15 cellular contexts compared by ENCODE assay signal in the genomic region with DNA sequence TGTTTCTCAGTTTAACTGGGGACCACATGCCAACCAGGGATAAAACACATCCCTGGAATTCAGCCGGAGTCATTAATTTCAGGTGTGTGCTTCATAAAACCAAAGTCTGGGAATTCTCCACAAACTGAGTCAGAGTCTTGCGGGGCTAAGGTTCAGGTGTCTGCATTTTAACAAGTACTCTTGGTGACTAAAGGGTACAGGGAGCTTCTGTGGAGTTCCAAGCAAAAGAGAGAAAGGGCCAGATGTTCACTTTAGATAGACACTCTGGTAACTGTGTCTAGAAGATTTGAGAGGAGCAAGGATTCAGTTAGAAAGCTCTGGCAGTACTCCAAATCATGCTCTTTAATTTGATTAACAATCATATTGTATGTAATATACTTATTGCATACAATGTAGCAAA. TPM values are rescaled to one million over a fixed set of nuclear protein-coding genes. Genes with fewer than 3 reads are reported as not detected.
DNase-seq lines count a peak whose midpoint lies in the region; ATAC-seq and TF ChIP-seq lines count a peak whose summit lies in the region.
"Had no signal": no experiment of that assay in that cellular context is flagged by ENCODE, and none has a peak within 500 bp of the region (broad histone marks: within the 10 kb centered on the region; RNA-seq: fewer than 3 reads in every experiment).

No MANE protein-coding gene starts in this region.

- TF ChIP-seq CTCF in right lobe of liver (IDR thresholded peaks at IDR 0.05): no peak

- intact Hi-C loops in right lobe of liver (cut with DNase I): no loop called here

- H3K27me3 ChIP-seq in BLaER1: no peaks in the 10 kb centered on the region
- no peaks in the 10 kb centered on the region for H3K27me3 ChIP-seq in right lobe of liver

- H3K4me3 ChIP-seq in BLaER1 (no peak overlapping the region), right lobe of liver (peak overlapping the region in 2 of 3 donors; percentile 36 to 78)
- H3K4me3 ChIP-seq: GM12878, lung had no signal

- H3K4me2 ChIP-seq in BLaER1: peak overlapping the region; percentile 88; the same call in 1 of the 2 replicates

- H3K36me3 ChIP-seq in BLaER1: no peaks in the 10 kb centered on the region; the same call in 1 of the 2 replicates
- H3K36me3 ChIP-seq in right lobe of liver: no peaks in the 10 kb centered on the region

- H3K4me1 ChIP-seq in BLaER1 (peaks cover 51% of the 10 kb centered on the region), right lobe of liver (peaks cover 0 to 47% (median 17%) of the 10 kb centered on the region in 4 donors)

- no peak overlapping the region for H3K27ac ChIP-seq in BLaER1
- peak overlapping the region in 2 of 3 donors; percentile 98 to 99 for H3K27ac ChIP-seq in right lobe of liver

- 58% methylated on average over 2 of the region's 2 CpGs for WGBS in right lobe of liver (ENCODE audit: insufficient coverage, low coverage, low lambda C conversion rate, missing lambda C conversion rate)

- peaks cover 34% of the 10 kb centered on the region; the same call in 1 of the 2 replicates for H4K20me1 ChIP-seq in BLaER1

- no peak overlapping the region for H3K9ac ChIP-seq in BLaER1

- H3K9me3 ChIP-seq in BLaER1 (no peaks in the 10 kb centered on the region), right lobe of liver (no peaks in the 10 kb centered on the region)

- peak; percentile 94 for DNase-seq in LoVo (ENCODE audit: low spot score)
- DNase-seq in astrocyte of the hippocampus (ENCODE audit: low read depth, low spot score): peak; percentile 3
- DNase-seq in right lobe of liver: no peak
- no peak for DNase-seq in stimulated activated CD4-positive, alpha-beta T cell treated with anti-CD3 and anti-CD28 coated beads, Interleukin-4, amount 100 ng/mL, for 24 hours
- no peak for DNase-seq in germinal center (ENCODE audit: low spot score)
- DNase-seq in stimulated activated CD4-positive, alpha-beta T cell treated with anti-CD3 and anti-CD28 coated beads, Interleukin-4, amount 100 ng/mL, for 4 hours: no peak
- DNase-seq: activated effector memory CD4-positive, alpha-beta T cell treated with anti-CD3 and anti-CD28 coated beads, Interleukin-2, amount 50 U/mL, for 16 hours; amygdala; natural killer cell; NCI-H1694 treated with DMSO at 0.1 percent for 48 hours; NCI-H510A had no signal

- TF ChIP-seq POLR2A in right lobe of liver (IDR thresholded peaks at IDR 0.05): no peak

- no peak for ATAC-seq in right lobe of liver
- ATAC-seq in HG02852 (IDR thresholded peaks at IDR 0.05; ENCODE audit: unreplicated experiment): no peak
- ATAC-seq: GM12878, natural killer cell had no signal

RNA-seq across cellular contexts. Expression of a gene that starts 4.0 kb away (rescaled TPM):
- total RNA-seq in right lobe of liver: 100 to 1,000 TPM; 102 to 253 (median 142) TPM

Comparison
In these comparisons a context has a peak if more than half of its experiments do, and no peak if none do; other contexts are left out.
1. DNase-seq: peak in LoVo (single experiment) and astrocyte of the hippocampus (single experiment); none in right lobe of liver (0 of 3), stimulated activated CD4-positive, alpha-beta T cell treated with anti-CD3 and anti-CD28 coated beads, Interleukin-4, amount 100 ng/mL, for 24 hours (single experiment), germinal center (single experiment) and stimulated activated CD4-positive, alpha-beta T cell treated with anti-CD3 and anti-CD28 coated beads, Interleukin-4, amount 100 ng/mL, for 4 hours (0 of 2).